Comparison of ENCODE assay signal across 1 cellular context in the genomic region with DNA sequence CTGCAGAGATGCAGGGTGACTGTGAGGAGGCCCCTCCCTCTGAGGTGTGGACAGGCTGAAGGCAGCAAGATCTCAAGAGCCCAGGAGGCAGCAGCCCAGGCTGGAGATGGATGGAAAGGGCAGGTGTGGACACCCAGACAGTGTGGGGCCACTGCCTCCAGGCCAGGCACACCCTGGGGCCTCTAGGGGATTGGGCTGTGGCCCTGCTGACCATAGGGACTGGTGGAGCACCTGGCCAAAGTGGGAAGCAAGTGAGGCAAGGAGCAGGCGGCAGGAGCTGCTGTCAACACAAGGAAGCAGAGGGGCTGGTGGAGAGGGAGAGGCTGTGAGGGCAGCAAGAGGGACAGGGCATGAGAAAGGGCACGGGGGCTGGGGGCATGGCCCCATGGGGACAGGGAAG.
TF ChIP-seq lines count a peak whose summit lies in the region.

No MANE protein-coding gene starts in this region.

TF ChIP-seq in endothelial cell of umbilical vein, 7 proteins besides CTCF, POLR2A, EP300 and RAD21:
- TF ChIP-seq JUN (IDR thresholded peaks at IDR 0.05; ENCODE audit: borderline replicate concordance, insufficient read depth, insufficient read length, low read depth): no peak
- TF ChIP-seq, protein P1, sequence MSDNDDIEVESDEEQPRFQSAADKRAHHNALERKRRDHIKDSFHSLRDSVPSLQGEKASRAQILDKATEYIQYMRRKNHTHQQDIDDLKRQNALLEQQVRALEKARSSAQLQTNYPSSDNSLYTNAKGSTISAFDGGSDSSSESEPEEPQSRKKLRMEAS (IDR thresholded peaks at IDR 0.05; ENCODE audit: insufficient read depth, insufficient read length): no peak
- TF ChIP-seq MYC (IDR thresholded peaks at IDR 0.05; ENCODE audit: low read depth, low read length): no peak
- no peak for TF ChIP-seq EZH2 (IDR thresholded peaks at IDR 0.05; ENCODE audit: borderline replicate concordance, low read depth, low read length, severe bottlenecking)
- TF ChIP-seq FOS (IDR thresholded peaks at IDR 0.05; ENCODE audit: borderline replicate concordance, insufficient read depth, low read length): no peak
- no peak for TF ChIP-seq POLR2AphosphoS5 (IDR thresholded peaks at IDR 0.05; ENCODE audit: insufficient read depth, low read depth, low read length)
- no peak for TF ChIP-seq GATA2 (IDR thresholded peaks at IDR 0.05; ENCODE audit: insufficient read depth, insufficient read length, low read depth, low read length)
